Comparison of ENCODE assay signal across 14 cellular contexts in genomic region chr18:7084080-7084765, GRCh38. TPM values are rescaled to one million over a fixed set of nuclear protein-coding genes. Genes with fewer than 3 reads are reported as not detected.
DNase-seq lines count a peak whose midpoint lies in the region; ATAC-seq and TF ChIP-seq lines count a peak whose summit lies in the region.
"Had no signal": no experiment of that assay in that cellular context is flagged by ENCODE, and none has a peak within 500 bp of the region (broad histone marks: within the 10 kb centered on the region; RNA-seq: fewer than 3 reads in every experiment).

No MANE protein-coding gene starts in this region.

- H3K27ac ChIP-seq in cardiac muscle cell (peak overlapping the region; percentile 68), mesodermal cell (ENCODE audit: low read depth, low read length, severe bottlenecking) (peak overlapping the region; percentile 10)
- H3K27ac ChIP-seq: 22Rv1, HL-60, SK-N-MC had no signal

- TF ChIP-seq CTCF in cardiac muscle cell (IDR thresholded peaks at IDR 0.05; ENCODE audit: low read depth, low read length) (no peak), cardiac fibroblast (IDR thresholded peaks at IDR 0.05; ENCODE audit: low read depth, low read length) (no peak)

- no peak for ATAC-seq in Right ventricle myocardium inferior
- ATAC-seq in activated T-cell treated with anti-CD3 and anti-CD28 coated beads, Interleukin-2, amount 50 U/mL, for 72 hours (replicated peaks in 1 of 2), result no peak

- peak in 1 of 2 donors; percentile 64 for DNase-seq in cardiac muscle cell (ENCODE audit: low read depth in 1 of 2, low spot score in 1 of 2)
- no peak for DNase-seq in Right ventricle myocardium inferior (ENCODE audit: missing footprints)
- DNase-seq in cardiac fibroblast (ENCODE audit: low read depth in 2 of 2), result peak; percentile 63 to 79
- DNase-seq in head of caudate nucleus, result no peak
- DNase-seq in activated CD4-positive, alpha-beta T cell treated with anti-CD3 and anti-CD28 coated beads, Interleukin-2, amount 10 ng/mL, durations not matched to agents 7 days and 5 days, result no peak
- DNase-seq in SKM-1 treated with dmso at 0.1 percent for 144 hours (lab: John Stamatoyannopoulos, UW; ENCODE audit: unreplicated experiment), result no peak
- DNase-seq in activated T-cell treated with anti-CD3 and anti-CD28 coated beads, Interleukin-2, amount 50 U/mL, for 72 hours, result no peak
- DNase-seq: activated CD4-positive, alpha-beta memory T cell treated with anti-CD3 and anti-CD28 coated beads for 36 hours; nephron progenitor cell had no signal

- peaks cover 23% of the 10 kb centered on the region for H3K4me1 ChIP-seq in cardiac muscle cell (ENCODE audit: low read depth)
- peaks cover 6% of the 10 kb centered on the region for H3K4me1 ChIP-seq in mesodermal cell (ENCODE audit: control insufficient read depth, insufficient read depth, low read length, poor library complexity, severe bottlenecking)

- CTCF ChIA-PET in activated CD4-positive, alpha-beta T cell treated with anti-CD3 and anti-CD28 coated beads, Interleukin-2, amount 10 ng/mL, durations not matched to agents 7 days and 5 days (lab: Charles Lee), result no interaction called here

- H3K27ac Mint-ChIP-seq in activated CD4-positive, alpha-beta T cell treated with anti-CD3 and anti-CD28 coated beads, Interleukin-2, amount 10 ng/mL, durations not matched to agents 7 days and 5 days, result no peak overlapping the region
- no peak overlapping the region for H3K27ac Mint-ChIP-seq in activated T-cell treated with anti-CD3 and anti-CD28 coated beads, Interleukin-2, amount 50 U/mL, for 72 hours
- H3K27ac Mint-ChIP-seq: activated CD4-positive, alpha-beta memory T cell treated with anti-CD3 and anti-CD28 coated beads for 36 hours had no signal

- 88 to 92% methylated on average over 1 of the region's 6 CpGs for WGBS in mesodermal cell (ENCODE audit: insufficient coverage in 2 of 2), 2 experiments

- no peaks in the 10 kb centered on the region for H3K27me3 ChIP-seq in cardiac muscle cell

- H3K36me3 ChIP-seq in cardiac muscle cell, result no peaks in the 10 kb centered on the region
- H3K36me3 ChIP-seq in mesodermal cell (ENCODE audit: control insufficient read depth, insufficient read depth, low read length), result peaks cover 1% of the 10 kb centered on the region
- H3K36me3 ChIP-seq: adrenal gland had no signal

- no peak overlapping the region for H3K4me3 Mint-ChIP-seq in activated CD4-positive, alpha-beta T cell treated with anti-CD3 and anti-CD28 coated beads, Interleukin-2, amount 10 ng/mL, durations not matched to agents 7 days and 5 days
- H3K4me3 Mint-ChIP-seq in activated T-cell treated with anti-CD3 and anti-CD28 coated beads, Interleukin-2, amount 50 U/mL, for 72 hours, result no peak overlapping the region
- H3K4me3 Mint-ChIP-seq: activated CD4-positive, alpha-beta memory T cell treated with anti-CD3 and anti-CD28 coated beads for 36 hours; nephron progenitor cell had no signal

- H3K36me3 Mint-ChIP-seq in activated CD4-positive, alpha-beta T cell treated with anti-CD3 and anti-CD28 coated beads, Interleukin-2, amount 10 ng/mL, durations not matched to agents 7 days and 5 days (ENCODE audit: low read depth), result no peaks in the 10 kb centered on the region
- no peaks in the 10 kb centered on the region for H3K36me3 Mint-ChIP-seq in activated T-cell treated with anti-CD3 and anti-CD28 coated beads, Interleukin-2, amount 50 U/mL, for 72 hours (ENCODE audit: insufficient read depth in 2 of 2)
- H3K36me3 Mint-ChIP-seq: activated CD4-positive, alpha-beta memory T cell treated with anti-CD3 and anti-CD28 coated beads for 36 hours had no signal

- no peaks in the 10 kb centered on the region for H3K27me3 Mint-ChIP-seq in activated CD4-positive, alpha-beta T cell treated with anti-CD3 and anti-CD28 coated beads, Interleukin-2, amount 10 ng/mL, durations not matched to agents 7 days and 5 days
- no peaks in the 10 kb centered on the region for H3K27me3 Mint-ChIP-seq in activated T-cell treated with anti-CD3 and anti-CD28 coated beads, Interleukin-2, amount 50 U/mL, for 72 hours (ENCODE audit: low read depth)
- H3K27me3 Mint-ChIP-seq: activated CD4-positive, alpha-beta memory T cell treated with anti-CD3 and anti-CD28 coated beads for 36 hours had no signal

- intact Hi-C loops in Right ventricle myocardium inferior (cut with DNase I), result no loop called here
- intact Hi-C loops in head of caudate nucleus (cut with DNase I), result no loop called here

- POLR2A ChIA-PET in activated CD4-positive, alpha-beta T cell treated with anti-CD3 and anti-CD28 coated beads, Interleukin-2, amount 10 ng/mL, durations not matched to agents 7 days and 5 days (lab: Charles Lee), result no interaction called here

- H3K4me3 ChIP-seq in cardiac muscle cell, result no peak overlapping the region
- H3K4me3 ChIP-seq in cardiac fibroblast (replicated peaks in 1 of 2; ENCODE audit: low read depth in 2 of 2, low read length in 2 of 2), result no peak overlapping the region
- H3K4me3 ChIP-seq in mesodermal cell (ENCODE audit: extremely low read depth, insufficient read depth, low read length, poor library complexity, severe bottlenecking), result no peak overlapping the region
- H3K4me3 ChIP-seq: adrenal gland, SK-N-MC had no signal

- no peaks in the 10 kb centered on the region for H3K4me1 Mint-ChIP-seq in activated CD4-positive, alpha-beta T cell treated with anti-CD3 and anti-CD28 coated beads, Interleukin-2, amount 10 ng/mL, durations not matched to agents 7 days and 5 days
- no peaks in the 10 kb centered on the region for H3K4me1 Mint-ChIP-seq in activated T-cell treated with anti-CD3 and anti-CD28 coated beads, Interleukin-2, amount 50 U/mL, for 72 hours (ENCODE audit: low read depth)

- no peaks in the 10 kb centered on the region for H3K9me3 Mint-ChIP-seq in activated CD4-positive, alpha-beta T cell treated with anti-CD3 and anti-CD28 coated beads, Interleukin-2, amount 10 ng/mL, durations not matched to agents 7 days and 5 days
- H3K9me3 Mint-ChIP-seq in activated T-cell treated with anti-CD3 and anti-CD28 coated beads, Interleukin-2, amount 50 U/mL, for 72 hours, result no peaks in the 10 kb centered on the region
- H3K9me3 Mint-ChIP-seq: nephron progenitor cell had no signal

- no peaks in the 10 kb centered on the region for H3K9me3 ChIP-seq in cardiac muscle cell (ENCODE audit: low read depth)
- no peaks in the 10 kb centered on the region for H3K9me3 ChIP-seq in mesodermal cell (ENCODE audit: control insufficient read depth, low read length)
- H3K9me3 ChIP-seq: adrenal gland had no signal

RNA-seq across cellular contexts. Expression of gene LAMA1, which starts 33.4 kb away (rescaled TPM):
- total RNA-seq in cardiac muscle cell (14.1 and 36.8 TPM in 2 replicates), Right ventricle myocardium inferior (not detected)
- polyA plus RNA-seq in cardiac muscle cell, result 11.4 and 20.8 TPM in 2 replicates
- polyA plus RNA-seq in mesodermal cell (2013, experiment 1 of 2), result 41.0 TPM
- 37.3 TPM for polyA plus RNA-seq in mesodermal cell (2013, experiment 2 of 2)
- not detected for total RNA-seq in activated CD4-positive, alpha-beta T cell treated with anti-CD3 and anti-CD28 coated beads, Interleukin-2, amount 10 ng/mL, durations not matched to agents 7 days and 5 days
- not detected for total RNA-seq in activated T-cell treated with anti-CD3 and anti-CD28 coated beads, Interleukin-2, amount 50 U/mL, for 72 hours
- total RNA-seq: activated CD4-positive, alpha-beta memory T cell treated with anti-CD3 and anti-CD28 coated beads for 36 hours had no signal

Comparison
In these comparisons a context has a peak if more than half of its experiments do, and no peak if none do; other contexts are left out.
1. RNA of gene LAMA1, which starts 33.4 kb away (total RNA-seq): 14.1 to 36.8 TPM in cardiac muscle cell; not detected in activated T-cell treated with anti-CD3 and anti-CD28 coated beads, Interleukin-2, amount 50 U/mL, for 72 hours, not detected in Right ventricle myocardium inferior (single experiment) and not detected in activated CD4-positive, alpha-beta T cell treated with anti-CD3 and anti-CD28 coated beads, Interleukin-2, amount 10 ng/mL, durations not matched to agents 7 days and 5 days; every median in the first group is over 10 times any median in the second.
2. DNase-seq: peak in cardiac fibroblast (2 of 2); none in Right ventricle myocardium inferior (single experiment), head of caudate nucleus (0 of 42), activated CD4-positive, alpha-beta T cell treated with anti-CD3 and anti-CD28 coated beads, Interleukin-2, amount 10 ng/mL, durations not matched to agents 7 days and 5 days (single experiment), SKM-1 treated with dmso at 0.1 percent for 144 hours (single experiment) and activated T-cell treated with anti-CD3 and anti-CD28 coated beads, Interleukin-2, amount 50 U/mL, for 72 hours (0 of 2).